In the genomic region with DNA sequence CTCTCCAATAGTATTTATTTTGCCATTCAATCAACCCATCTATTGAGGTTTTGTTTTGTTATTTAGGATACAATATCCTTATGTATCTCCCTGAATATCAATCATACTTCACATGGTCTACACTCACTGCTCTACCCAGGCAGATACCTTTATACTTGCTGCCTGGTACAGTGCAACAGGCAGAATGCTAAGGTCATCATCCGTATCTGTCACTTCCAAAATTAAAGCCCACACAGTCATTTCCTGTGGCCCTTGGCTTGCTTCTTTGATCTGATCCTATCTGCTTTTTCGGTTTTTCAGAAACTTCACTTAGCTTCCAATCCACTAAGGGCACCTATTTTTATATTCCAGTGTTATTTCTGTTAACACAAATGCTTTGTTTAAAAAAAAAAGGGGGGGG, we compare ENCODE assay signal across 19 cellular contexts. TPM values are rescaled to one million over a fixed set of nuclear protein-coding genes. Genes with fewer than 3 reads are reported as not detected.
DNase-seq lines count a peak whose midpoint lies in the region; ATAC-seq, FAIRE-seq and TF ChIP-seq lines count a peak whose summit lies in the region.
"Had no signal": no experiment of that assay in that cellular context is flagged by ENCODE, and none has a peak within 500 bp of the region (broad histone marks: within the 10 kb centered on the region; RNA-seq: fewer than 3 reads in every experiment).

No MANE protein-coding gene starts in this region.

- peaks cover 26% of the 10 kb centered on the region for H3K36me3 Mint-ChIP-seq in stimulated activated naive CD8-positive, alpha-beta T cell treated with anti-CD3 and anti-CD28 coated beads, Interleukin-15, Interleukin-2, amounts not matched to agents 100 ng/mL and 50 ng/mL, for 24 hours (ENCODE audit: low read depth)

- H3K79me2 ChIP-seq in K562 (ENCODE audit: control insufficient read depth, insufficient read depth, low read length): no peaks in the 10 kb centered on the region

- no TSS peak for BruUV-seq in K562 (replicated peaks; lab: Mats Ljungman, UMichigan)

- H3K27me3 ChIP-seq in K562 (ENCODE audit: control insufficient read depth in 2 of 2, insufficient read depth in 2 of 2, low read length in 2 of 2): no peaks in the 10 kb centered on the region
- no peaks in the 10 kb centered on the region for H3K27me3 ChIP-seq in testis

- H4K20me1 ChIP-seq in K562 (replicated peaks; ENCODE audit: control insufficient read depth, insufficient read depth, low read length): no peaks in the 10 kb centered on the region

- peak; percentile 72; the same call in 1 of the 2 replicates for TF ChIP-seq EP300 in K562 (IDR thresholded peaks at IDR 0.05; ENCODE audit: low read length)

- H3K4me2 ChIP-seq in K562 (ENCODE audit: insufficient read depth, low read length): no peak overlapping the region

- TF ChIP-seq RAD21 in K562 (CRISPR knock-in tag; conservative IDR thresholded peaks at IDR 0.05 in 1 of 2, IDR thresholded peaks at IDR 0.05 in 1 of 2): no peak

- ATAC-seq in stimulated activated naive CD8-positive, alpha-beta T cell treated with anti-CD3 and anti-CD28 coated beads, Interleukin-15, Interleukin-2, amounts not matched to agents 100 U/mL and 50 U/mL, for 24 hours: no peak
- ATAC-seq in K562: peak; percentile 89
- no peak for ATAC-seq in HG02571 (IDR thresholded peaks at IDR 0.05; ENCODE audit: unreplicated experiment)

- H3K9ac ChIP-seq in SK-N-MC (ENCODE audit: insufficient read length) (no peak overlapping the region), K562 (ENCODE audit: insufficient read depth in 1 of 2, low read depth in 2 of 2, low read length in 2 of 2) (no peak overlapping the region; a peak in 1 of 4 replicates)

- no peak for TF ChIP-seq POLR2A in K562 (conservative IDR thresholded peaks at IDR 0.05)
- TF ChIP-seq POLR2A in testis (IDR thresholded peaks at IDR 0.05): no peak

- H3K4me3 ChIP-seq in SK-N-MC (no peak overlapping the region), K562 (no peak overlapping the region), testis (no peak overlapping the region)

- no peaks in the 10 kb centered on the region for H3K4me1 Mint-ChIP-seq in stimulated activated naive CD8-positive, alpha-beta T cell treated with anti-CD3 and anti-CD28 coated beads, Interleukin-15, Interleukin-2, amounts not matched to agents 100 ng/mL and 50 ng/mL, for 24 hours (ENCODE audit: low read depth)
- H3K4me1 Mint-ChIP-seq: B cell had no signal

- H3K4me1 ChIP-seq in K562 (replicated peaks in 1 of 2; ENCODE audit: control insufficient read depth in 2 of 2, insufficient read depth in 2 of 2, low read length in 2 of 2) (peaks cover 3 to 17% of the 10 kb centered on the region in 2 experiments; a peak in 4 of 5 replicates), testis (no peaks in the 10 kb centered on the region)

- DNase-seq in stimulated activated naive CD8-positive, alpha-beta T cell treated with anti-CD3 and anti-CD28 coated beads, Interleukin-15, Interleukin-2, amounts not matched to agents 100 U/mL and 50 U/mL, for 24 hours: no peak
- DNase-seq in SK-N-MC (ENCODE audit: low read depth, low spot score): no peak
- peak; percentile 13 to 70 (median 41) for DNase-seq in K562 (ENCODE audit: extremely low read depth in 1 of 4, low spot score in 3 of 4)
- no peak for DNase-seq in D721Med (ENCODE audit: insufficient read length, low spot score)
- DNase-seq in testis: no peak
- DNase-seq: COR-L47, DMS 273 treated with DMSO at 0.1 percent for 48 hours, DMS79 treated with DMSO at 0.1 percent for 48 hours, H7, KG1, MV-4-11, NCI-H1105 treated with DMSO at 0.1 percent for 48 hours, NCI-H2081, NCI-H446, NCI-H526, Right ventricle myocardium superior had no signal

- POLR2A ChIA-PET in K562 (lab: Yijun Ruan, JAX): interaction anchor here (1.0 kb wide), 1 partner anchor 15 kb away, joined by 3 read pairs; no protein-coding TSS in a partner anchor

- H3K27ac ChIP-seq in SK-N-MC (0 out of 2 replicates have a peak overlapping the region, but pooled peaks have one; percentile 3), K562 (ENCODE audit: extremely low read depth, low read depth, low read length) (peak overlapping the region; percentile 56), testis (no peak overlapping the region)

- CTCF ChIA-PET in K562 (lab: Yijun Ruan, JAX; ENCODE audit: low intra/inter-chr PET ratio): no interaction called here

- H3K4me3 Mint-ChIP-seq in stimulated activated naive CD8-positive, alpha-beta T cell treated with anti-CD3 and anti-CD28 coated beads, Interleukin-15, Interleukin-2, amounts not matched to agents 100 ng/mL and 50 ng/mL, for 24 hours: no peak overlapping the region
- H3K4me3 Mint-ChIP-seq: B cell had no signal

- H2AFZ ChIP-seq in K562 (ENCODE audit: low read depth, low read length): no peak overlapping the region

- H3K9me3 ChIP-seq in SK-N-MC (ENCODE audit: low read depth, low read length) (no peaks in the 10 kb centered on the region), K562 (replicated peaks; ENCODE audit: control insufficient read depth, insufficient read depth, low read depth, low read length) (no peaks in the 10 kb centered on the region), testis (no peaks in the 10 kb centered on the region)

- H3K9me1 ChIP-seq in K562 (ENCODE audit: control insufficient read depth, insufficient read depth, low read length): no peaks in the 10 kb centered on the region

- peak overlapping the region; percentile 28 for H3K27ac Mint-ChIP-seq in stimulated activated naive CD8-positive, alpha-beta T cell treated with anti-CD3 and anti-CD28 coated beads, Interleukin-15, Interleukin-2, amounts not matched to agents 100 ng/mL and 50 ng/mL, for 24 hours
- H3K27ac Mint-ChIP-seq: B cell had no signal

- 0% methylated on average over 2 of the region's 2 CpGs for WGBS in K562 (ENCODE audit: insufficient coverage, low coverage, missing lambda C conversion rate)
- 70 to 77% methylated on average over 2 of the region's 2 CpGs for WGBS in testis, 2 donors

- TF ChIP-seq CTCF in K562 (IDR thresholded peaks at IDR 0.05 in 2 of 3, conservative IDR thresholded peaks at IDR 0.05 in 1 of 3; ENCODE audit: insufficient read depth in 2 of 3, low read depth in 1 of 3, low read length in 3 of 3): no peak
- TF ChIP-seq CTCF in D721Med (IDR thresholded peaks at IDR 0.05; ENCODE audit: insufficient read depth, missing control alignments): no peak
- TF ChIP-seq CTCF in testis (IDR thresholded peaks at IDR 0.05): no peak

- no peaks in the 10 kb centered on the region for H3K9me3 Mint-ChIP-seq in stimulated activated naive CD8-positive, alpha-beta T cell treated with anti-CD3 and anti-CD28 coated beads, Interleukin-15, Interleukin-2, amounts not matched to agents 100 ng/mL and 50 ng/mL, for 24 hours

- peaks cover 18% of the 10 kb centered on the region for H3K36me3 ChIP-seq in SK-N-MC (ENCODE audit: insufficient read depth, low read length)
- H3K36me3 ChIP-seq in K562 (ENCODE audit: control insufficient read depth, insufficient read depth, low read length): peaks cover 32% of the 10 kb centered on the region
- H3K36me3 ChIP-seq in testis (ENCODE audit: low read depth, missing control alignments): no peaks in the 10 kb centered on the region

- FAIRE-seq in K562 (lab: Jason Lieb, UNC) (peak; percentile 88), D721Med (lab: Jason Lieb, UNC) (no peak)

- in situ Hi-C loops in K562 (cut with MboI): loop anchor here (10.0 kb wide), 1 partner anchor 200 kb away; no protein-coding TSS in a partner anchor

- intact Hi-C loops in K562 (cut with micrococcal nuclease): no loop called here
- intact Hi-C loops in testis (cut with DNase I; ENCODE audit: low total_unique reads): no loop called here

- H3K27me3 Mint-ChIP-seq in stimulated activated naive CD8-positive, alpha-beta T cell treated with anti-CD3 and anti-CD28 coated beads, Interleukin-15, Interleukin-2, amounts not matched to agents 100 ng/mL and 50 ng/mL, for 24 hours: no peaks in the 10 kb centered on the region
- H3K27me3 Mint-ChIP-seq: B cell had no signal

RNA-seq across cellular contexts. Expression of a gene that starts 22.3 kb away (rescaled TPM):
- total RNA-seq in K562 (2011; cell fraction: chromatin; rRNA removed; ENCODE audit: low replicate concordance): 56.5 and 166 TPM in 2 replicates
- total RNA-seq in K562 (2011; cell fraction: nucleolus; rRNA removed): 27.3 and 49.2 TPM in 2 replicates
- total RNA-seq in K562 (2011; cell fraction: nucleoplasm; rRNA removed): 115 and 192 TPM in 2 replicates
- total RNA-seq in K562 (2014; rRNA removed) (59.3 and 64.0 TPM in 2 replicates), K562 (2014; rRNA removed; fragmentation: Illumina TruSeq; extraction: Trizol) (60.0 and 63.2 TPM in 2 replicates), K562 (2015; rRNA removed; fragmentation: Illumina TruSeq; extraction: Trizol) (59.5 and 62.7 TPM in 2 replicates), K562 (2021) (42.5 and 43.9 TPM in 2 replicates), testis (10 to 100 TPM; 52.2 to 53.8 TPM)
- polyA plus RNA-seq in K562 (2011; rRNA removed) (27.1 and 36.7 TPM in 2 replicates), K562 (2014; fragmentation: Illumina TruSeq; extraction: Trizol) (30.6 and 32.8 TPM in 2 replicates), K562 (2014; fragmentation: Nextera tagmentation; extraction: Ambion mirVana) (10 to 100 TPM; 13.9 to 18.5 TPM), K562 (2014; rRNA removed) (28.7 and 37.2 TPM in 2 replicates), testis (ENCODE audit: insufficient read depth, low read depth, low replicate concordance) (13.3 TPM)
- polyA plus RNA-seq in K562 (2011; cell fraction: cytosol; rRNA removed): 10.5 and 19.1 TPM in 2 replicates
- 23.6 and 25.9 TPM in 2 replicates for polyA plus RNA-seq in K562 (2011; cell fraction: nucleus; rRNA removed)
- 21.0 and 24.2 TPM in 2 replicates for polyA plus RNA-seq in K562 (2012)
- polyA minus RNA-seq in K562 (2011; rRNA and poly(A)+ RNA removed): 79.6 and 85.2 TPM in 2 replicates
- polyA minus RNA-seq in K562 (2011; cell fraction: cytosol; rRNA and poly(A)+ RNA removed): 29.5 and 30.7 TPM in 2 replicates
- polyA minus RNA-seq in K562 (2011; cell fraction: nucleus; rRNA and poly(A)+ RNA removed): 56.1 and 75.1 TPM in 2 replicates

RNA-seq across cellular contexts. Expression of a gene that starts 54.9 kb away (rescaled TPM):
- total RNA-seq in K562 (2011; cell fraction: chromatin; rRNA removed; ENCODE audit: low replicate concordance): 77.4 and 279 TPM in 2 replicates
- 27.5 and 41.8 TPM in 2 replicates for total RNA-seq in K562 (2011; cell fraction: nucleolus; rRNA removed)
- total RNA-seq in K562 (2011; cell fraction: nucleoplasm; rRNA removed): 90.8 and 112 TPM in 2 replicates
- total RNA-seq in K562 (2014; rRNA removed) (41.6 and 44.7 TPM in 2 replicates), K562 (2014; rRNA removed; fragmentation: Illumina TruSeq; extraction: Trizol) (80.7 and 88.8 TPM in 2 replicates), K562 (2015; rRNA removed; fragmentation: Illumina TruSeq; extraction: Trizol) (68.8 and 71.1 TPM in 2 replicates), K562 (2021) (42.2 and 43.3 TPM in 2 replicates), testis (10 to 100 TPM; 66.1 to 75.2 TPM)
- polyA plus RNA-seq in K562 (2011; rRNA removed) (63.8 and 83.5 TPM in 2 replicates), K562 (2014; fragmentation: Illumina TruSeq; extraction: Trizol) (45.6 and 46.7 TPM in 2 replicates), K562 (2014; fragmentation: Nextera tagmentation; extraction: Ambion mirVana) (10 to 100 TPM; 22.4 to 24.1 TPM), K562 (2014; rRNA removed) (41.2 and 44.8 TPM in 2 replicates), testis (ENCODE audit: insufficient read depth, low read depth, low replicate concordance) (35.7 TPM)
- polyA plus RNA-seq in K562 (2011; cell fraction: cytosol; rRNA removed): 14.3 and 25.7 TPM in 2 replicates
- polyA plus RNA-seq in K562 (2011; cell fraction: nucleus; rRNA removed): 49.7 and 68.5 TPM in 2 replicates
- polyA plus RNA-seq in K562 (2012): 29.8 and 37.6 TPM in 2 replicates
- 78.7 and 92.4 TPM in 2 replicates for polyA minus RNA-seq in K562 (2011; rRNA and poly(A)+ RNA removed)
- polyA minus RNA-seq in K562 (2011; cell fraction: cytosol; rRNA and poly(A)+ RNA removed): 24.8 and 31.0 TPM in 2 replicates
- 48.2 and 92.5 TPM in 2 replicates for polyA minus RNA-seq in K562 (2011; cell fraction: nucleus; rRNA and poly(A)+ RNA removed)

Comparison
In these comparisons a context has a peak if more than half of its experiments do, and no peak if none do; other contexts are left out.
1. DNase-seq: peak in K562 (4 of 4); none in stimulated activated naive CD8-positive, alpha-beta T cell treated with anti-CD3 and anti-CD28 coated beads, Interleukin-15, Interleukin-2, amounts not matched to agents 100 U/mL and 50 U/mL, for 24 hours (single experiment), SK-N-MC (single experiment), D721Med (single experiment) and testis (single experiment).
2. H3K27ac ChIP-seq: peak in SK-N-MC (single experiment) and K562 (single experiment); none in testis (0 of 2).